14 cellular contexts compared by ENCODE assay signal in the genomic region with DNA sequence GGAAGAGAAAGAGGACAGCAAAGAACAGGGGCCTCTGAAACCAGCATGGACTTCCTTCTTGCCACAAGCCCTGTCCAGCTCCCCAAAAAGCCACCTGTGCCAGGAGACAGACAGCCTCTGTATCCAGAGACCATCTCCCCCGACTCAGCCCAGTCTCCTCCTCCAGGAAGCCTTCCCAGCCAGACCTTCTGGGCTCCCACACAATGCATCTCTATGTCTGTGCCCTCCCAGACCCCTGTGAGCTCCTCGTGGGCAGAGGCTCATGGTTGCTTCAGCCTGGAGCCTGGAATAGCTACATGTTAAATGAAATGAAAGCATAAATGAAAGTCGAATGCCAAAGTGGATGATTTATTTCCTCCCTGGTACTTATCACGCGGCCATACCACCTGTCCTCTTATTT. TPM values are rescaled to one million over a fixed set of nuclear protein-coding genes. Genes with fewer than 3 reads are reported as not detected.
DNase-seq lines count a peak whose midpoint lies in the region; TF ChIP-seq lines count a peak whose summit lies in the region.
"Had no signal": no experiment of that assay in that cellular context is flagged by ENCODE, and none has a peak within 500 bp of the region (broad histone marks: within the 10 kb centered on the region; RNA-seq: fewer than 3 reads in every experiment).

No MANE protein-coding gene starts in this region.

- H2BK15ac ChIP-seq in neuronal stem cell (ENCODE audit: low read length), result no peak overlapping the region

- TF ChIP-seq CTCF in WERI-Rb-1 (IDR thresholded peaks at IDR 0.05; ENCODE audit: low read depth, low read length), result no peak

- H3K14ac ChIP-seq in neuronal stem cell (ENCODE audit: low read length), result no peak overlapping the region

- no peak overlapping the region for H4K8ac ChIP-seq in neuronal stem cell (ENCODE audit: low read depth, low read length)

- H3K27me3 ChIP-seq in neuronal stem cell (ENCODE audit: control insufficient read depth in 3 of 3, insufficient read depth in 3 of 3, low read depth in 1 of 3, low read length in 3 of 3) (peaks cover 0 to 2% (median 0%) of the 10 kb centered on the region in 3 experiments), WERI-Rb-1 (ENCODE audit: insufficient read depth, low read depth, severe bottlenecking) (no peaks in the 10 kb centered on the region)
- H3K27me3 ChIP-seq: left lung had no signal

- H3K36me3 ChIP-seq in neuronal stem cell (replicated peaks in 1 of 2; ENCODE audit: control insufficient read depth in 2 of 2, insufficient read depth in 2 of 2, low read length in 2 of 2), result no peaks in the 10 kb centered on the region
- peaks cover 5% of the 10 kb centered on the region; the same call in 1 of the 2 replicates for H3K36me3 ChIP-seq in WERI-Rb-1
- H3K36me3 ChIP-seq: prostate gland had no signal

- H2BK5ac ChIP-seq in neuronal stem cell (ENCODE audit: low read length), result no peak overlapping the region

- WGBS in neuronal stem cell (ENCODE audit: extremely low coverage in 2 of 2, insufficient read length in 2 of 2, insufficient replicate concordance in 1 of 2), 2 donors, result no CpG with 5 or more reads among the region's 5 CpGs

- H3K9ac ChIP-seq in neuronal stem cell (ENCODE audit: low read depth, low read length, poor library complexity), result no peak overlapping the region

- DNase-seq in NCI-H1105 treated with DMSO at 0.1 percent for 48 hours (lab: John Stamatoyannopoulos, UW), result peak; percentile 51
- no peak for DNase-seq in NCI-H1105 (lab: John Stamatoyannopoulos, UW)
- DNase-seq in LHCN-M2 (ENCODE audit: low read depth), result peak; percentile 31
- no peak for DNase-seq in neuronal stem cell (ENCODE audit: low spot score)
- no peak for DNase-seq in WERI-Rb-1
- no peak for DNase-seq in activated CD4-positive, alpha-beta T cell treated with anti-CD3 and anti-CD28 coated beads, Interleukin-2, amount 50 U/mL, for 48 hours
- DNase-seq in hippocampal formation (lab: John Stamatoyannopoulos, UW), result no peak
- DNase-seq: activated CD8-positive, alpha-beta memory T cell treated with anti-CD3 and anti-CD28 coated beads for 24 hours; effector CD4-positive, alpha-beta T cell; PC-9; stimulated activated CD4-positive, alpha-beta T cell treated with anti-CD3 and anti-CD28 coated beads, Interleukin-15, amount 100 ng/mL, for 24 hours had no signal

- no peak overlapping the region for H2BK120ac ChIP-seq in neuronal stem cell (ENCODE audit: low read depth, low read length)

- no peak overlapping the region for H4K91ac ChIP-seq in neuronal stem cell (ENCODE audit: low read depth, low read length, poor library complexity)

- H3K4me3 ChIP-seq in neuronal stem cell (ENCODE audit: low read length in 2 of 2), result no peak overlapping the region
- no peak overlapping the region for H3K4me3 ChIP-seq in WERI-Rb-1 (ENCODE audit: low read depth, low read length)
- H3K4me3 ChIP-seq: left lung, PC-9, prostate gland had no signal

- H3K23ac ChIP-seq in neuronal stem cell (ENCODE audit: low read depth, low read length, poor library complexity), result peak overlapping the region; percentile 74

- H2BK12ac ChIP-seq in neuronal stem cell (ENCODE audit: low read length), result no peak overlapping the region

- H3K9me3 ChIP-seq in neuronal stem cell (replicated peaks in 1 of 2; ENCODE audit: control insufficient read depth in 2 of 2, insufficient read depth in 1 of 2, low read depth in 1 of 2, low read length in 2 of 2), result no peaks in the 10 kb centered on the region
- no peaks in the 10 kb centered on the region for H3K9me3 ChIP-seq in WERI-Rb-1 (ENCODE audit: severe bottlenecking)
- H3K9me3 ChIP-seq: left lung, prostate gland had no signal

- no peak overlapping the region for H2AFZ ChIP-seq in neuronal stem cell (ENCODE audit: low read length)
- H2AFZ ChIP-seq: PC-9 had no signal

- H2AK5ac ChIP-seq in neuronal stem cell (ENCODE audit: low read depth, low read length), result peak overlapping the region; percentile 61

- H3K4me1 ChIP-seq in neuronal stem cell (ENCODE audit: control insufficient read depth in 2 of 2, insufficient read depth in 1 of 2, low read depth in 1 of 2, low read length in 2 of 2), result peaks cover 0 to 2% of the 10 kb centered on the region in 2 donors
- H3K4me1 ChIP-seq: prostate gland had no signal

- H3K79me1 ChIP-seq in neuronal stem cell (ENCODE audit: low read depth, low read length), result no peaks in the 10 kb centered on the region

- no peak overlapping the region for H3K4me2 ChIP-seq in neuronal stem cell (ENCODE audit: insufficient read depth, low read length, poor library complexity, severe bottlenecking)
- H3K4me2 ChIP-seq: PC-9 had no signal

- H3K4ac ChIP-seq in neuronal stem cell (ENCODE audit: low read length), result no peak overlapping the region

- H3K27ac ChIP-seq in angular gyrus (ENCODE audit: low read depth, low read length) (peak overlapping the region; percentile 8), neuronal stem cell (replicated peaks; ENCODE audit: low read length) (no peak overlapping the region), WERI-Rb-1 (no peak overlapping the region)
- H3K27ac ChIP-seq: PC-9, prostate gland had no signal

- H3K18ac ChIP-seq in neuronal stem cell (ENCODE audit: low read length), result no peak overlapping the region

RNA-seq across cellular contexts. Expression of a gene that starts 7.3 kb away (rescaled TPM):
- 50.1 and 51.3 TPM in 2 replicates for total RNA-seq in LHCN-M2 (2014; rRNA removed)
- polyA plus RNA-seq in LHCN-M2 (2012), result 25.0 TPM
- polyA plus RNA-seq in neuronal stem cell (2013, experiment 1 of 2), result 15.2 TPM
- 15.9 TPM for polyA plus RNA-seq in neuronal stem cell (2013, experiment 2 of 2)

RNA-seq across cellular contexts. Expression of a gene that starts 34.4 kb away (rescaled TPM):
- total RNA-seq in LHCN-M2 (2014; rRNA removed), result 3.2 and 7.4 TPM in 2 replicates
- 7.9 TPM for polyA plus RNA-seq in LHCN-M2 (2012)
- 19.9 TPM for polyA plus RNA-seq in neuronal stem cell (2013, experiment 1 of 2)
- polyA plus RNA-seq in neuronal stem cell (2013, experiment 2 of 2), result 17.9 TPM

RNA-seq across cellular contexts. Expression of a gene that starts 54.7 kb away (rescaled TPM):
- total RNA-seq in LHCN-M2 (2014; rRNA removed), result 8.0 and 9.8 TPM in 2 replicates
- 3.0 TPM for polyA plus RNA-seq in LHCN-M2 (2012)
- polyA plus RNA-seq in neuronal stem cell (2013, experiment 1 of 2), result 18.3 TPM
- 16.1 TPM for polyA plus RNA-seq in neuronal stem cell (2013, experiment 2 of 2)

Comparison
In these comparisons a context has a peak if more than half of its experiments do, and no peak if none do; other contexts are left out.
1. DNase-seq: peak in NCI-H1105 treated with DMSO at 0.1 percent for 48 hours (single experiment) and LHCN-M2 (single experiment); none in NCI-H1105 (single experiment), neuronal stem cell (single experiment), WERI-Rb-1 (single experiment), activated CD4-positive, alpha-beta T cell treated with anti-CD3 and anti-CD28 coated beads, Interleukin-2, amount 50 U/mL, for 48 hours (0 of 2) and hippocampal formation (0 of 2).